In genomic region chr22:44456661-44457412, GRCh38 we compare ENCODE assay signal across 13 cellular contexts.
"Had no signal": no experiment of that assay in that cellular context is flagged by ENCODE, and none has a peak within 500 bp of the region (broad histone marks: within the 10 kb centered on the region; RNA-seq: fewer than 3 reads in every experiment).

No MANE protein-coding gene starts in this region.

- H3K27ac ChIP-seq: breast epithelium, left ventricle myocardium inferior, suprapubic skin had no signal

- H3K27ac Mint-ChIP-seq: memory B cell, nephron progenitor cell, type B pancreatic cell, WTC11 had no signal

- ATAC-seq: heart right ventricle, SK-N-SH treated with all-trans-retinoic acid at 6 μM for 48 hours, WTC11 had no signal

- DNase-seq: activated naive CD8-positive, alpha-beta T cell treated with anti-CD3 and anti-CD28 coated beads, Interleukin-2, amount 10 ng/mL, durations not matched to agents 7 days and 5 days; aorta; heart right ventricle; left ventricle myocardium inferior; nephron progenitor cell; stimulated activated naive CD8-positive, alpha-beta T cell treated with anti-CD3 and anti-CD28 coated beads, Interleukin-15, Interleukin-2, amounts not matched to agents 100 U/mL and 50 U/mL, for 24 hours had no signal

- H3K4me1 ChIP-seq: breast epithelium, heart right ventricle, left ventricle myocardium inferior, suprapubic skin had no signal

- H3K4me3 Mint-ChIP-seq: memory B cell, nephron progenitor cell, type B pancreatic cell, WTC11 had no signal

- H3K9me3 ChIP-seq: breast epithelium, heart right ventricle, left ventricle myocardium inferior, suprapubic skin had no signal

- H3K27me3 Mint-ChIP-seq: activated naive CD8-positive, alpha-beta T cell treated with anti-CD3 and anti-CD28 coated beads, Interleukin-2, amount 10 ng/mL, durations not matched to agents 7 days and 5 days; activated T-helper 17 cell treated with anti-CD3 and anti-CD28 coated beads, Interleukin-2, amount 50 U/mL, for 72 hours had no signal

- H3K36me3 ChIP-seq: breast epithelium, heart right ventricle, left ventricle myocardium inferior, suprapubic skin had no signal

- H3K27me3 ChIP-seq: breast epithelium, heart right ventricle, suprapubic skin had no signal

- H3K9me3 Mint-ChIP-seq: nephron progenitor cell, type B pancreatic cell had no signal

- H3K36me3 Mint-ChIP-seq: type B pancreatic cell, WTC11 had no signal

- H3K4me3 ChIP-seq: breast epithelium, heart right ventricle, left ventricle myocardium inferior, suprapubic skin had no signal
